In genomic region chr7:150954986-150955518, GRCh38 we compare ENCODE assay signal across 16 cellular contexts. TPM values are rescaled to one million over a fixed set of nuclear protein-coding genes. Genes with fewer than 3 reads are reported as not detected.
A peak's percentile ranks its signal among the peaks of the same experiment; 100 is the strongest.
DNase-seq lines count a peak whose midpoint lies in the region; TF ChIP-seq lines count a peak whose summit lies in the region.
"Had no signal": no experiment of that assay in that cellular context is flagged by ENCODE, and none has a peak within 500 bp of the region (broad histone marks: within the 10 kb centered on the region; RNA-seq: fewer than 3 reads in every experiment).

No MANE protein-coding gene starts in this region.

- H3K36me3 ChIP-seq in esophagus squamous epithelium (no peaks in the 10 kb centered on the region), testis (ENCODE audit: low read depth, missing control alignments) (no peaks in the 10 kb centered on the region)

- peak overlapping the region; percentile 49 for H3K4me3 ChIP-seq in NB4 (ENCODE audit: low read depth, low read length)
- H3K4me3 ChIP-seq in esophagus squamous epithelium: peak overlapping the region in 2 of 4 donors; percentile 27 to 52
- H3K4me3 ChIP-seq in testis: peak overlapping the region in 1 of 2 donors; percentile 30

- H3K27me3 Mint-ChIP-seq in nephron progenitor cell (ENCODE audit: low read depth, poor library complexity): peaks cover 11% of the 10 kb centered on the region

- DNase-seq in NB4 (ENCODE audit: low read depth): peak; percentile 48
- no peak for DNase-seq in esophagus squamous epithelium (lab: John Stamatoyannopoulos, UW)
- DNase-seq in nephron progenitor cell: no peak
- no peak for DNase-seq in testis
- no peak for DNase-seq in anterior cingulate cortex (lab: John Stamatoyannopoulos, UW)
- DNase-seq in HEK293T (ENCODE audit: extremely low spot score): no peak
- no peak for DNase-seq in NCI-H446 treated with DMSO at 0.1 percent for 48 hours (lab: John Stamatoyannopoulos, UW)
- no peak for DNase-seq in D341Med (ENCODE audit: low spot score)
- DNase-seq: activated CD4-positive, CD25-positive, alpha-beta regulatory T cell treated with anti-CD3 and anti-CD28 coated beads, Interleukin-2, amount 50 U/mL, for 72 hours; activated CD8-positive, alpha-beta memory T cell treated with anti-CD3 and anti-CD28 coated beads, Interleukin-2, amount 50 U/mL, for 4 hours; AML-193; dermis blood vessel endothelial cell; MV-4-11; stimulated activated CD4-positive, alpha-beta T cell treated with anti-CD3 and anti-CD28 coated beads, Interleukin-4, amount 100 ng/mL, for 4 hours had no signal

- peak overlapping the region in 3 of 4 donors; percentile 47 to 70 (median 57) for H3K27ac ChIP-seq in esophagus squamous epithelium
- H3K27ac ChIP-seq in testis: peak overlapping the region; percentile 56 to 57

- H3K9me3 Mint-ChIP-seq in nephron progenitor cell: no peaks in the 10 kb centered on the region

- H3K9me3 ChIP-seq in esophagus squamous epithelium (no peaks in the 10 kb centered on the region), testis (no peaks in the 10 kb centered on the region)

- no peak overlapping the region for H3K27ac Mint-ChIP-seq in nephron progenitor cell

- WGBS in esophagus squamous epithelium, 2 donors: 70 to 80% methylated on average over 5 of the region's 21 CpGs
- WGBS in testis, 2 donors: 60 to 83% methylated on average over 16 to 21 of the region's 21 CpGs

- peaks cover 15% of the 10 kb centered on the region for H3K36me3 Mint-ChIP-seq in nephron progenitor cell (ENCODE audit: low read depth)

- TF ChIP-seq CTCF in NB4 (IDR thresholded peaks at IDR 0.05; ENCODE audit: low read depth, low read length): no peak
- no peak for TF ChIP-seq CTCF in esophagus squamous epithelium (IDR thresholded peaks at IDR 0.05)
- no peak for TF ChIP-seq CTCF in nephron progenitor cell (IDR thresholded peaks at IDR 0.05)
- TF ChIP-seq CTCF in testis (IDR thresholded peaks at IDR 0.05): no peak

- TF ChIP-seq POLR2A in NB4 (IDR thresholded peaks at IDR 0.05; ENCODE audit: extremely low read depth, insufficient read length) (no peak), esophagus squamous epithelium (IDR thresholded peaks at IDR 0.05) (no peak), testis (IDR thresholded peaks at IDR 0.05) (no peak)

- POLR2A ChIA-PET in HEK293T (lab: Yijun Ruan, JAX): no interaction called here

- H3K27me3 ChIP-seq in esophagus squamous epithelium (peaks cover 0 to 69% (median 0%) of the 10 kb centered on the region in 4 donors), testis (no peaks in the 10 kb centered on the region)

- H3K4me1 Mint-ChIP-seq in nephron progenitor cell: peaks cover 67% of the 10 kb centered on the region

- CTCF ChIA-PET in HEK293T (lab: Yijun Ruan, JAX): interaction anchor here (2.4 kb wide), 1 partner anchor 31 kb away, joined by 8 read pairs; no protein-coding TSS in a partner anchor

- intact Hi-C loops in esophagus squamous epithelium (cut with DNase I): no loop called here
- intact Hi-C loops in testis (cut with DNase I; ENCODE audit: low total_unique reads): no loop called here

- peak overlapping the region; percentile 75 for H3K4me3 Mint-ChIP-seq in nephron progenitor cell
- H3K4me3 Mint-ChIP-seq: IgD-negative memory B cell had no signal

- peaks cover 8 to 31% (median 8%) of the 10 kb centered on the region in 3 donors for H3K4me1 ChIP-seq in esophagus squamous epithelium
- H3K4me1 ChIP-seq in testis: peaks cover 26% of the 10 kb centered on the region

TF ChIP-seq in HEK293T, 16 proteins besides CTCF, POLR2A, EP300 and RAD21:
- no peak for TF ChIP-seq CTBP1 (IDR thresholded peaks at IDR 0.05; ENCODE audit: borderline replicate concordance)
- no peak for TF ChIP-seq FOXK2 (IDR thresholded peaks at IDR 0.05)
- TF ChIP-seq LEF1 (IDR thresholded peaks at IDR 0.05; ENCODE audit: borderline replicate concordance): no peak
- no peak for TF ChIP-seq SUZ12 (IDR thresholded peaks at IDR 0.05)
- no peak for TF ChIP-seq HDGF (IDR thresholded peaks at IDR 0.05; ENCODE audit: borderline replicate concordance)
- TF ChIP-seq L3MBTL2 (conservative IDR thresholded peaks at IDR 0.05): no peak
- no peak for TF ChIP-seq PKNOX1 (IDR thresholded peaks at IDR 0.05)
- TF ChIP-seq TARDBP (IDR thresholded peaks at IDR 0.05): no peak
- no peak for TF ChIP-seq NFRKB (IDR thresholded peaks at IDR 0.05)
- TF ChIP-seq BHLHE40 (IDR thresholded peaks at IDR 0.05; ENCODE audit: borderline replicate concordance): no peak
- TF ChIP-seq FOXA1 (IDR thresholded peaks at IDR 0.05): no peak
TF ChIP-seq in HEK293T: peak in this region for 0.

RNA-seq across cellular contexts. Expression of gene KCNH2, which starts 23.1 kb away (rescaled TPM):
- total RNA-seq in esophagus squamous epithelium: 1 to 10 TPM in 1 of 4 donors, under 1 TPM in 3; 0.19 to 2.5 (median 0.72) TPM
- total RNA-seq in testis: 100 to 1,000 TPM; 230 to 247 TPM
- 82.5 TPM for polyA plus RNA-seq in testis (ENCODE audit: insufficient read depth, low read depth, low replicate concordance)
- total RNA-seq: dermis blood vessel endothelial cell had no signal

RNA-seq across cellular contexts. Expression of gene NOS3, which starts 35.8 kb away (rescaled TPM):
- total RNA-seq in esophagus squamous epithelium (1 to 10 TPM; 1.4 to 3.2 (median 2.2) TPM), testis (10 to 100 TPM; 25.0 to 36.6 TPM)
- polyA plus RNA-seq in testis (ENCODE audit: insufficient read depth, low read depth, low replicate concordance): 19.5 TPM
- total RNA-seq: myocyte had no signal

Comparison
In these comparisons a context has a peak if more than half of its experiments do, and no peak if none do; other contexts are left out.
1. RNA of gene KCNH2, which starts 23.1 kb away (total RNA-seq): 230 to 247 TPM in testis; 0.19 to 2.5 TPM in esophagus squamous epithelium; every median in the first group is over 10 times any median in the second.
2. RNA of gene NOS3, which starts 35.8 kb away (total RNA-seq): 25.0 to 36.6 TPM in testis; 1.4 to 3.2 TPM in esophagus squamous epithelium; every median in the first group is over 4 times any median in the second.